ENCODE assay signal across 21 cellular contexts in genomic region chr3:185763347-185764010, GRCh38.
DNase-seq lines count a peak whose midpoint lies in the region; ATAC-seq and TF ChIP-seq lines count a peak whose summit lies in the region.
"Had no signal": no experiment of that assay in that cellular context is flagged by ENCODE, and none has a peak within 500 bp of the region (broad histone marks: within the 10 kb centered on the region; RNA-seq: fewer than 3 reads in every experiment).

No MANE protein-coding gene starts in this region.

- TF ChIP-seq CTCF in Loucy (conservative IDR thresholded peaks at IDR 0.05; ENCODE audit: low read length): no peak
- no peak for TF ChIP-seq CTCF in chondrocyte (IDR thresholded peaks at IDR 0.05)
- TF ChIP-seq CTCF in nephron (IDR thresholded peaks at IDR 0.05; ENCODE audit: unreplicated experiment in 3 of 3): no peak
- no peak for TF ChIP-seq CTCF in esophagus squamous epithelium (IDR thresholded peaks at IDR 0.05)
- TF ChIP-seq CTCF in gastroesophageal sphincter (IDR thresholded peaks at IDR 0.05): no peak

- ATAC-seq in HG02623 (IDR thresholded peaks at IDR 0.05; ENCODE audit: unreplicated experiment) (no peak), gastroesophageal sphincter (no peak)
- ATAC-seq: A549; stimulated activated naive CD8-positive, alpha-beta T cell treated with anti-CD3 and anti-CD28 coated beads, Interleukin-15, amount 100 ng/mL, for 72 hours had no signal

- no peak overlapping the region for H3K9ac ChIP-seq in BLaER1
- no peak overlapping the region for H3K9ac ChIP-seq in Loucy (ENCODE audit: low read depth, low read length, poor library complexity, severe bottlenecking)
- H3K9ac ChIP-seq: KMS-11 had no signal

- WGBS in esophagus squamous epithelium, 2 donors: 50 to 53% methylated on average over 4 of the region's 4 CpGs
- 59 to 69% methylated on average over 4 of the region's 4 CpGs for WGBS in gastroesophageal sphincter (ENCODE audit: low coverage in 1 of 2), 2 donors

- H3F3A ChIP-seq in Loucy (ENCODE audit: low read depth): 0 out of 2 replicates have a peak, but pooled peaks cover 4% of the 10 kb centered on the region

- TF ChIP-seq POLR2A in esophagus squamous epithelium (IDR thresholded peaks at IDR 0.05): no peak
- TF ChIP-seq POLR2A in gastroesophageal sphincter (IDR thresholded peaks at IDR 0.05): no peak

- H3K27ac Mint-ChIP-seq in chondrocyte (ENCODE audit: unreplicated experiment) (peak overlapping the region; percentile 68), nephron (peak overlapping the region; percentile 57 to 62 (median 58))
- H3K27ac Mint-ChIP-seq: stimulated activated naive CD8-positive, alpha-beta T cell treated with anti-CD3 and anti-CD28 coated beads, Interleukin-15, amount 100 ng/mL, for 72 hours; T-helper 1 cell treated with Interleukin-12 subunit alpha and Interleukin-12 subunit beta and Interleukin-4 antibody, amounts not matched to agents 30 μg/mL and 1 μg/mL, for 36 hours had no signal

- H3K36me3 ChIP-seq in BLaER1 (no peaks in the 10 kb centered on the region), Loucy (ENCODE audit: insufficient read depth, low read length) (no peaks in the 10 kb centered on the region), esophagus squamous epithelium (no peaks in the 10 kb centered on the region), gastroesophageal sphincter (no peaks in the 10 kb centered on the region)

- H3K27ac ChIP-seq in BLaER1 (no peak overlapping the region), esophagus squamous epithelium (no peak overlapping the region), gastroesophageal sphincter (no peak overlapping the region)
- H3K27ac ChIP-seq: A549, KMS-11, VCaP had no signal

- H3K36me3 Mint-ChIP-seq in chondrocyte (ENCODE audit: low read depth) (no peaks in the 10 kb centered on the region), nephron (ENCODE audit: low read depth) (peaks cover under 1% of the 10 kb centered on the region)

- H3K27me3 Mint-ChIP-seq in chondrocyte (ENCODE audit: low read depth): no peaks in the 10 kb centered on the region
- H3K27me3 Mint-ChIP-seq in nephron (ENCODE audit: low read depth): no peaks in the 10 kb centered on the region

- H3K9me3 Mint-ChIP-seq in chondrocyte (ENCODE audit: low read depth) (no peaks in the 10 kb centered on the region), nephron (no peaks in the 10 kb centered on the region)
- H3K9me3 Mint-ChIP-seq: stimulated activated naive CD8-positive, alpha-beta T cell treated with anti-CD3 and anti-CD28 coated beads, Interleukin-15, amount 100 ng/mL, for 72 hours; T-helper 1 cell treated with Interleukin-12 subunit alpha and Interleukin-12 subunit beta and Interleukin-4 antibody, amounts not matched to agents 30 μg/mL and 1 μg/mL, for 36 hours had no signal

- H3K9me3 ChIP-seq in BLaER1 (no peaks in the 10 kb centered on the region), Loucy (ENCODE audit: insufficient read depth, low read depth, low read length) (no peaks in the 10 kb centered on the region), esophagus squamous epithelium (no peaks in the 10 kb centered on the region), gastroesophageal sphincter (no peaks in the 10 kb centered on the region)
- H3K9me3 ChIP-seq: A549 had no signal

- H3K4me2 ChIP-seq in BLaER1 (peak overlapping the region; percentile 73), Loucy (ENCODE audit: low read depth, low read length, poor library complexity, severe bottlenecking) (no peak overlapping the region)
- H3K4me2 ChIP-seq: A549, KMS-11 had no signal

- H4K20me1 ChIP-seq in BLaER1 (no peaks in the 10 kb centered on the region), Loucy (ENCODE audit: insufficient read depth, low read length, poor library complexity, severe bottlenecking) (no peaks in the 10 kb centered on the region)

- no peaks in the 10 kb centered on the region for H3K9me2 ChIP-seq in Loucy (replicated peaks; ENCODE audit: low read depth, low read length)

- no peaks in the 10 kb centered on the region for H3K79me2 ChIP-seq in Loucy (ENCODE audit: insufficient read depth, low read length)

- H3K4me3 Mint-ChIP-seq in chondrocyte (ENCODE audit: unreplicated experiment): no peak overlapping the region
- peak overlapping the region in 2 of 3 experiments; percentile 8 to 44 for H3K4me3 Mint-ChIP-seq in nephron
- H3K4me3 Mint-ChIP-seq: stimulated activated naive CD8-positive, alpha-beta T cell treated with anti-CD3 and anti-CD28 coated beads, Interleukin-15, amount 100 ng/mL, for 72 hours; T-helper 1 cell treated with Interleukin-12 subunit alpha and Interleukin-12 subunit beta and Interleukin-4 antibody, amounts not matched to agents 30 μg/mL and 1 μg/mL, for 36 hours had no signal

- no peaks in the 10 kb centered on the region for H3K27me3 ChIP-seq in BLaER1
- no peaks in the 10 kb centered on the region for H3K27me3 ChIP-seq in Loucy (ENCODE audit: insufficient read depth, low read length, poor library complexity, severe bottlenecking)
- peaks cover 0 to 8% (median 0%) of the 10 kb centered on the region in 4 donors for H3K27me3 ChIP-seq in esophagus squamous epithelium
- peaks cover 18% of the 10 kb centered on the region for H3K27me3 ChIP-seq in gastroesophageal sphincter

- 0 out of 2 replicates have a peak overlapping the region, but pooled peaks have one; percentile 69 for H2AFZ ChIP-seq in Loucy (ENCODE audit: low read length)

- H3K4me1 ChIP-seq in BLaER1 (peaks cover 24% of the 10 kb centered on the region), Loucy (ENCODE audit: insufficient read depth, low read length, poor library complexity, severe bottlenecking) (no peaks in the 10 kb centered on the region), esophagus squamous epithelium (peaks cover 0 to 47% (median 3%) of the 10 kb centered on the region in 3 donors), gastroesophageal sphincter (peaks cover 0 to 27% (median 0%) of the 10 kb centered on the region in 3 donors)
- H3K4me1 ChIP-seq: A549 had no signal

- H3K4me1 Mint-ChIP-seq in chondrocyte (ENCODE audit: low read depth) (peaks cover 78% of the 10 kb centered on the region), nephron (peaks cover 78% of the 10 kb centered on the region)
- H3K4me1 Mint-ChIP-seq: stimulated activated naive CD8-positive, alpha-beta T cell treated with anti-CD3 and anti-CD28 coated beads, Interleukin-15, amount 100 ng/mL, for 72 hours had no signal

- intact Hi-C loops in esophagus squamous epithelium (cut with DNase I): loop anchor here (10.0 kb wide), 1 partner anchor 99 kb away; no protein-coding TSS in a partner anchor

- H3K4me3 ChIP-seq in BLaER1 (no peak overlapping the region), Loucy (ENCODE audit: low read length, poor library complexity, severe bottlenecking) (no peak overlapping the region), esophagus squamous epithelium (no peak overlapping the region), gastroesophageal sphincter (no peak overlapping the region)
- H3K4me3 ChIP-seq: A549 had no signal

- DNase-seq in chondrocyte (ENCODE audit: low spot score) (no peak), hippocampal formation (lab: John Stamatoyannopoulos, UW) (no peak), esophagus squamous epithelium (lab: John Stamatoyannopoulos, UW) (no peak)
- DNase-seq: activated CD4-positive, alpha-beta T cell treated with anti-CD3 and anti-CD28 coated beads, Interleukin-2, amount 50 U/mL, for 1 hour; activated CD8-positive, alpha-beta memory T cell treated with anti-CD3 and anti-CD28 coated beads, Interleukin-2, amount 50 U/mL, for 48 hours; C1 segment of cervical spinal cord; NCI-H1092; NCI-H1930; NCI-H226; SIG-M5; stimulated activated CD4-positive, alpha-beta T cell treated with anti-CD3 and anti-CD28 coated beads, Interleukin-4, amount 100 ng/mL, for 4 hours; stimulated activated naive CD8-positive, alpha-beta T cell treated with anti-CD3 and anti-CD28 coated beads, Interleukin-15, amount 100 ng/mL, for 72 hours had no signal

- TF ChIP-seq EP300 in gastroesophageal sphincter (IDR thresholded peaks at IDR 0.05): no peak
